23 cellular contexts compared by ENCODE assay signal in the genomic region with DNA sequence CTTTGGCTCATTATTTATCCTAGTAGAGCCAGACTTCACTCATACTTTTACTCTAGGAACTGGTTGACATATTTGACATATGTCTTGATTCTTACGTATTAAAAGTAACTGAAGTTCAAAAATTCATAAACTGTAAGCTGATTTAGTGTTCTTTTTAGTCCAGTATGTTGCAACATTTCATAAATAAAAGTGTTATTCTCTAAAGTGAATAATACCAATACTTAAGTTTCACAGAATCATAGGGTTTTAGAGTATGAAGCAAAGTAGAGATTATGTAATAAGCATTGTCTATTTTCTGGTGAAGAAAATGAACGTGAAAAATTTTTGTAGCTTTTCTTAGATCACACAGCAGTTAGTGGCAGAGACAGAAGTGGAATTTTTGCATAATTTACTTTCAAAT.
"Had no signal": no experiment of that assay in that cellular context is flagged by ENCODE, and none has a peak within 500 bp of the region (broad histone marks: within the 10 kb centered on the region; RNA-seq: fewer than 3 reads in every experiment).

No MANE protein-coding gene starts in this region.

- H3K4me1 ChIP-seq: breast epithelium, gastrocnemius medialis, neural progenitor cell, thyroid gland, upper lobe of right lung had no signal

- H2AFZ ChIP-seq: neural progenitor cell had no signal

- H3K4me2 ChIP-seq: neural progenitor cell had no signal

- H3K36me3 ChIP-seq: breast epithelium, esophagus muscularis mucosa, gastrocnemius medialis, heart left ventricle, lower lobe of right lung, neural progenitor cell, thyroid gland, upper lobe of right lung had no signal

- ATAC-seq: activated CD8-positive, alpha-beta T cell treated with anti-CD3 and anti-CD28 coated beads, Interleukin-2, amount 10 ng/mL, durations not matched to agents 7 days and 5 days; activated T-helper 17 cell treated with anti-CD3 and anti-CD28 coated beads, Interleukin-2, amount 50 U/mL, for 72 hours; effector memory CD8-positive, alpha-beta T cell; gastrocnemius medialis; heart left ventricle; left lobe of liver; lower lobe of right lung; stimulated activated naive CD8-positive, alpha-beta T cell treated with anti-CD3 and anti-CD28 coated beads, Interleukin-15, Interleukin-2, amounts not matched to agents 100 U/mL and 50 U/mL, for 24 hours; upper lobe of right lung had no signal

- H3K9me3 ChIP-seq: breast epithelium, esophagus muscularis mucosa, gastrocnemius medialis, heart left ventricle, lower lobe of right lung, thyroid gland, upper lobe of right lung had no signal

- H3K27me3 ChIP-seq: breast epithelium, esophagus muscularis mucosa, gastrocnemius medialis, heart left ventricle, neural progenitor cell, thyroid gland, upper lobe of right lung had no signal

- DNase-seq: activated CD4-positive, alpha-beta T cell treated with anti-CD3 and anti-CD28 coated beads, Interleukin-2, amount 10 ng/mL, durations not matched to agents 7 days and 5 days; activated CD4-positive, CD25-positive, alpha-beta regulatory T cell treated with anti-CD3 and anti-CD28 coated beads, Interleukin-2, amount 50 U/mL, for 72 hours; activated CD8-positive, alpha-beta T cell treated with anti-CD3 and anti-CD28 coated beads, Interleukin-2, amount 10 ng/mL, durations not matched to agents 7 days and 5 days; activated naive CD4-positive, alpha-beta T cell; effector memory CD8-positive, alpha-beta T cell; gastrocnemius medialis; heart left ventricle; islet precursor cell; lower lobe of right lung; mesendoderm; naive B cell; stimulated activated CD4-positive, alpha-beta T cell treated with anti-CD3 and anti-CD28 coated beads, Interleukin-4, amount 100 ng/mL, for 24 hours; stimulated activated naive CD8-positive, alpha-beta T cell treated with anti-CD3 and anti-CD28 coated beads, Interleukin-15, Interleukin-2, amounts not matched to agents 100 U/mL and 50 U/mL, for 24 hours; substantia nigra; T-helper 2 cell; thyroid gland; upper lobe of right lung had no signal

- H3K4me3 ChIP-seq: breast epithelium, esophagus muscularis mucosa, gastrocnemius medialis, heart left ventricle, lower lobe of right lung, neural progenitor cell, thyroid gland, upper lobe of right lung had no signal

- H3K9ac ChIP-seq: neural progenitor cell had no signal

- H3K27ac ChIP-seq: breast epithelium, esophagus muscularis mucosa, gastrocnemius medialis, lower lobe of right lung, neural progenitor cell, thyroid gland, upper lobe of right lung, VCaP had no signal
